24 cellular contexts compared by ENCODE assay signal in genomic region chr2:26742053-26742770, GRCh38. TPM values are rescaled to one million over a fixed set of nuclear protein-coding genes. Genes with fewer than 3 reads are reported as not detected.
"Had no signal": no experiment of that assay in that cellular context is flagged by ENCODE, and none has a peak within 500 bp of the region (broad histone marks: within the 10 kb centered on the region; RNA-seq: fewer than 3 reads in every experiment).

No MANE protein-coding gene starts in this region.

- H3K27me3 Mint-ChIP-seq: activated CD8-positive, alpha-beta T cell treated with anti-CD3 and anti-CD28 coated beads for 36 hours had no signal

- H3K9me3 Mint-ChIP-seq: activated CD8-positive, alpha-beta T cell treated with anti-CD3 and anti-CD28 coated beads for 36 hours; T-helper 1 cell treated with Interleukin-12 subunit alpha and Interleukin-12 subunit beta and Interleukin-4 antibody, amounts not matched to agents 30 μg/mL and 1 μg/mL, for 36 hours had no signal

- H3K27ac ChIP-seq: SJCRH30 had no signal

- H3K9me3 ChIP-seq: SJCRH30 had no signal

- H3K27ac Mint-ChIP-seq: activated CD8-positive, alpha-beta T cell treated with anti-CD3 and anti-CD28 coated beads for 36 hours; T-helper 1 cell treated with Interleukin-12 subunit alpha and Interleukin-12 subunit beta and Interleukin-4 antibody, amounts not matched to agents 30 μg/mL and 1 μg/mL, for 36 hours had no signal

- ATAC-seq: activated CD4-positive, CD25-positive, alpha-beta regulatory T cell treated with anti-CD3 and anti-CD28 coated beads, Interleukin-2, amount 50 U/mL, for 24 hours; activated CD8-positive, alpha-beta T cell treated with anti-CD3 and anti-CD28 coated beads for 36 hours; Right ventricle myocardium inferior had no signal

- DNase-seq: activated CD4-positive, alpha-beta T cell treated with anti-CD3 and anti-CD28 coated beads for 4 hours; activated CD8-positive, alpha-beta memory T cell treated with anti-CD3 and anti-CD28 coated beads, Interleukin-2, amount 50 U/mL, for 48 hours; activated CD8-positive, alpha-beta T cell treated with anti-CD3 and anti-CD28 coated beads for 36 hours; activated naive CD4-positive, alpha-beta T cell treated with anti-CD3 and anti-CD28 coated beads, Interleukin-2, amount 50 U/mL, for 16 hours; activated T-cell treated with anti-CD3 and anti-CD28 coated beads, Interleukin-2, amount 50 U/mL, for 1 hour; aorta; central memory CD4-positive, alpha-beta T cell; Kasumi-1; KBM-7; NCI-H1105 treated with DMSO at 0.1 percent for 48 hours; NCI-H1436 treated with DMSO at 0.1 percent for 48 hours; NCI-H1930; NCI-H2171; NCI-H2227 treated with DMSO at 0.1 percent for 48 hours; NCI-H446 treated with DMSO at 0.1 percent for 48 hours; NCI-H526 treated with DMSO at 0.1 percent for 48 hours; NCI-H82; RPMI8226 had no signal

- H3K4me3 Mint-ChIP-seq: activated CD8-positive, alpha-beta T cell treated with anti-CD3 and anti-CD28 coated beads for 36 hours; T-helper 1 cell treated with Interleukin-12 subunit alpha and Interleukin-12 subunit beta and Interleukin-4 antibody, amounts not matched to agents 30 μg/mL and 1 μg/mL, for 36 hours had no signal

- H3K4me3 ChIP-seq: SJCRH30 had no signal

- H3K36me3 ChIP-seq: SJCRH30 had no signal

- FAIRE-seq: bronchial epithelial cell had no signal

RNA-seq across cellular contexts. Expression of gene CENPA, which starts 43.6 kb away (rescaled TPM):
- total RNA-seq: bronchial epithelial cell had no signal
- polyA plus RNA-seq: aorta had no signal

RNA-seq across cellular contexts. Expression of gene KCNK3, which starts 49.7 kb away (rescaled TPM):
- total RNA-seq: activated CD8-positive, alpha-beta T cell treated with anti-CD3 and anti-CD28 coated beads for 36 hours; bronchial epithelial cell; OCI-LY7 had no signal
